In the genomic region with DNA sequence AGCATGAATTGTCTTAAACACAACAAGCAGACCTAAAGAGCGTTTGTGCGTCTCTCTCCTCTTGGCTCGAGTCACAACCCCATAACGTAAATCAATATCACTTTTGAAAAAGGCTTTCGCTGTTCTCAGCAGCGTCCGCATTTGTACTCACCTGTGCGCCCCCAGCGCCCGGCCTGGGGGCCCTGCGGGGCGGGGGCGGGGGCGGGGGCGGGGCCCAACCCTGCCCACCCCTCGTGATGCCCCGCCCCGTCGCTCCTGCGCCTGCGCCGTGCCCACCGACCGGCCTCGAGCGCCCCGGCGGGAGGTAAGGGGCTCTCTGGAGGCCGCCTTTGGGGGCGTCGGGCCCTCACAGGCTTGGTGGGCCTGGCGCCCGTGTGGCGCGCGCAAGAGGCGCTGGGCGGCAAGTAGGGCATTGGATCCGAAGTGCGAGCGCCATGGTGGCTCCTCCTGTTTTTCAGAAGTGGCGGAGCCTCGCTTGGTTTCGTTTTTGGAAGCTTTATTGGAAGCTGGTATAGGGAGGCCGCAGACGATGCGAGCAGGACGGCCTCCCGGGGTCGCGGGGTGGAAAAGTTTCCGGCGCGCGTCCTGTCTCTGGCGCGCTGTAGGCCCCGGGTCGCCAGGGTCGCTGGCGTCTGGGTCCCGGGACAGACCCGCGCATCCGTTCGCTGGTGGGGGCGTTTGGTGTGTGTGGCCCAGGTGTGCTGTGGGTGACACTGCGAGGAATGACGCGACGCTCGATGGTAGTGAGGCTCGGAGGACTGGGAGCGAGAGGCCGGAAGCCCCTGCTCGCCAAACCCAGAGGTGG, we compare ENCODE assay signal across 8 cellular contexts. TPM values are rescaled to one million over a fixed set of nuclear protein-coding genes. Genes with fewer than 3 reads are reported as not detected.
A peak's percentile ranks its signal among the peaks of the same experiment; 100 is the strongest.
DNase-seq lines count a peak whose midpoint lies in the region; ATAC-seq, FAIRE-seq and TF ChIP-seq lines count a peak whose summit lies in the region.

STX17 (plus strand) TSS at position 252 of the 805 bp plus-strand sequence. CDS start 8,586 bp downstream, outside the sequence.

- intact Hi-C loops in Calu3 (cut with micrococcal nuclease; ENCODE audit: unreplicated experiment): loop anchor here (1.0 kb wide), 1 partner anchor 82 kb away; no protein-coding TSS in a partner anchor
- intact Hi-C loops in PC-9 (cut with micrococcal nuclease; ENCODE audit: unreplicated experiment): loop anchor here (2.0 to 5.0 kb wide), 2 partner anchors 60 to 191 kb away; partner anchors contain the start of genes ERP44 and INVS
- intact Hi-C loops in esophagus muscularis mucosa (cut with DNase I): loop anchor here (5.0 to 10.0 kb wide), 2 partner anchors 84 to 642 kb away; partner anchors contain the start of gene NR4A3

- H3K27ac ChIP-seq in PC-9 (peak within 1 kb of the TSS; percentile 86), esophagus muscularis mucosa (replicated peaks in 1 of 4) (peak within 1 kb of the TSS; percentile 93 to 98 (median 97))

- POLR2A ChIA-PET in PC-9 (lab: Charles Lee; ENCODE audit: unreplicated experiment): interaction anchor here (0.6 to 0.7 kb wide), 2 partner anchors 100 to 437 kb away, joined by 3 to 6 read pairs; no protein-coding TSS in a partner anchor

- DNase-seq in Calu3 (peak; percentile 79), HTR-8/SVneo (ENCODE audit: insufficient read length, low spot score) (peak; percentile 64), PC-9 (peak; percentile 57 to 83), esophagus muscularis mucosa (ENCODE audit: extremely low spot score) (peak; percentile 95), myocyte (ENCODE audit: low read depth) (peak; percentile 79)
- peak; percentile 81 for DNase-seq in activated T-cell treated with anti-CD3 and anti-CD28 coated beads, Interleukin-2, amount 50 U/mL, for 4 hours
- peak; percentile 57 to 62 for DNase-seq in stimulated activated CD8-positive, alpha-beta memory T cell treated with anti-CD3 and anti-CD28 coated beads, Interleukin-7, amount 100 ng/mL, for 48 hours (ENCODE audit: extremely low read depth in 1 of 2, low read depth in 1 of 2)

- peak within 1 kb of the TSS; percentile 87 for H3K4me2 ChIP-seq in PC-9

- peaks cover 16% of the 10 kb centered on the region for H3K4me1 ChIP-seq in PC-9 (replicated peaks; ENCODE audit: insufficient read depth)
- peaks cover 8 to 28% (median 24%) of the 10 kb centered on the region in 4 donors for H3K4me1 ChIP-seq in esophagus muscularis mucosa

- H3K79me2 ChIP-seq in PC-9 (ENCODE audit: low read depth): peaks cover 41% of the 10 kb centered on the region

- H3K27me3 ChIP-seq in PC-9 (ENCODE audit: insufficient read depth, low read depth): no peaks in the 10 kb centered on the region
- no peaks in the 10 kb centered on the region for H3K27me3 ChIP-seq in esophagus muscularis mucosa

- CTCF ChIA-PET in Calu3 (lab: Charles Lee): no interaction called here
- CTCF ChIA-PET in PC-9 (lab: Charles Lee): interaction anchor here (0.7 kb wide), 1 partner anchor 78 kb away, joined by 3 read pairs; no protein-coding TSS in a partner anchor

- peak; percentile 79 for ATAC-seq in GM21367 (IDR thresholded peaks at IDR 0.05; ENCODE audit: unreplicated experiment)
- peak; percentile 87 to 89 for ATAC-seq in activated T-cell treated with anti-CD3 and anti-CD28 coated beads, Interleukin-2, amount 50 U/mL, for 4 hours

- H3F3A ChIP-seq in PC-9 (ENCODE audit: insufficient read depth, low read depth): peaks cover 12% of the 10 kb centered on the region

- 0 out of 2 replicates have a peak, but pooled peaks cover 4% of the 10 kb centered on the region for H4K20me1 ChIP-seq in PC-9 (ENCODE audit: insufficient read depth)

- peaks cover 28% of the 10 kb centered on the region for H3K4me1 Mint-ChIP-seq in Calu3 (ENCODE audit: low read depth, unreplicated experiment)
- H3K4me1 Mint-ChIP-seq in activated T-cell treated with anti-CD3 and anti-CD28 coated beads, Interleukin-2, amount 50 U/mL, for 4 hours (ENCODE audit: low read depth): peaks cover 35% of the 10 kb centered on the region

- H3K36me3 ChIP-seq in PC-9 (ENCODE audit: low read depth) (no peaks in the 10 kb centered on the region), esophagus muscularis mucosa (peaks cover 0 to 9% (median 6%) of the 10 kb centered on the region in 4 donors)

- 0% methylated on average over 29 of the region's 76 CpGs for WGBS in esophagus muscularis mucosa

- no peak for TF ChIP-seq EP300 in esophagus muscularis mucosa (IDR thresholded peaks at IDR 0.05)

- H3K27me3 Mint-ChIP-seq in Calu3 (ENCODE audit: unreplicated experiment): no peaks in the 10 kb centered on the region
- H3K27me3 Mint-ChIP-seq in activated T-cell treated with anti-CD3 and anti-CD28 coated beads, Interleukin-2, amount 50 U/mL, for 4 hours (ENCODE audit: low read depth): no peaks in the 10 kb centered on the region

- H3K9me3 ChIP-seq in PC-9 (ENCODE audit: insufficient read depth, low read depth) (no peaks in the 10 kb centered on the region), esophagus muscularis mucosa (no peaks in the 10 kb centered on the region)

- peaks cover 2% of the 10 kb centered on the region for H3K9me3 Mint-ChIP-seq in Calu3 (ENCODE audit: low read depth, unreplicated experiment)
- H3K9me3 Mint-ChIP-seq in activated T-cell treated with anti-CD3 and anti-CD28 coated beads, Interleukin-2, amount 50 U/mL, for 4 hours: no peaks in the 10 kb centered on the region

- H3K4me3 ChIP-seq in PC-9: peak within 1 kb of the TSS; percentile 87
- H3K4me3 ChIP-seq in esophagus muscularis mucosa: peak within 1 kb of the TSS; percentile 70 to 93 (median 85)

- TF ChIP-seq CTCF in Calu3 (IDR thresholded peaks at IDR 0.05; ENCODE audit: unreplicated experiment) (no peak), PC-9 (conservative IDR thresholded peaks at IDR 0.05) (no peak), esophagus muscularis mucosa (IDR thresholded peaks at IDR 0.05) (no peak)

- H3K36me3 Mint-ChIP-seq in Calu3 (ENCODE audit: insufficient read depth, unreplicated experiment): peaks cover 27% of the 10 kb centered on the region
- no peaks in the 10 kb centered on the region for H3K36me3 Mint-ChIP-seq in activated T-cell treated with anti-CD3 and anti-CD28 coated beads, Interleukin-2, amount 50 U/mL, for 4 hours (ENCODE audit: insufficient read depth)

- peak within 1 kb of the TSS; percentile 68 for H3K27ac Mint-ChIP-seq in Calu3 (ENCODE audit: unreplicated experiment)

- peak; percentile 82 for TF ChIP-seq POLR2A in esophagus muscularis mucosa (IDR thresholded peaks at IDR 0.05; ENCODE audit: low read depth)

- BruUV-seq in Calu3 (replicated peaks; lab: Mats Ljungman, UMichigan): no TSS peak
- TSS peak; percentile 70 for BruUV-seq in PC-9 (replicated peaks; lab: Mats Ljungman, UMichigan)

- H3K4me3 Mint-ChIP-seq in Calu3 (ENCODE audit: low read depth, unreplicated experiment): peak within 1 kb of the TSS; percentile 94
- peak within 1 kb of the TSS; percentile 95 for H3K4me3 Mint-ChIP-seq in activated T-cell treated with anti-CD3 and anti-CD28 coated beads, Interleukin-2, amount 50 U/mL, for 4 hours

- peak; percentile 20 for FAIRE-seq in HTR-8/SVneo (lab: Jason Lieb, UNC)

- no peaks in the 10 kb centered on the region for H3K9me2 ChIP-seq in PC-9 (ENCODE audit: insufficient read depth)

- peak within 1 kb of the TSS; percentile 86 for H2AFZ ChIP-seq in PC-9

RNA-seq across cellular contexts. Expression of gene STX17, which starts in this region (rescaled TPM):
- total RNA-seq in Calu3 (2022) (21.5 and 22.9 TPM in 2 replicates), PC-9 (2021) (46.3 and 47.8 TPM in 2 replicates), esophagus muscularis mucosa (10 to 100 TPM; 29.3 to 46.7 (median 38.4) TPM), myocyte (13.9 and 20.2 TPM in 2 replicates)
- total RNA-seq in activated T-cell treated with anti-CD3 and anti-CD28 coated beads, Interleukin-2, amount 50 U/mL, for 4 hours: 10 to 100 TPM; 16.4 to 18.5 (median 18.2) TPM
- 5.5 TPM for polyA plus RNA-seq in myocyte (2012)

Comparison
In these comparisons a context has a peak if more than half of its experiments do, and no peak if none do; other contexts are left out.
1. Peak in every context shown above with its lines: DNase-seq, ATAC-seq, H3K4me3 ChIP-seq and H3K27ac ChIP-seq.